In genomic region chr22:43883012-43883661, GRCh38 we compare ENCODE assay signal across 8 cellular contexts. TPM values are rescaled to one million over a fixed set of nuclear protein-coding genes. Genes with fewer than 3 reads are reported as not detected.
A peak's percentile ranks its signal among the peaks of the same experiment; 100 is the strongest.
DNase-seq lines count a peak whose midpoint lies in the region; ATAC-seq and TF ChIP-seq lines count a peak whose summit lies in the region.

No MANE protein-coding gene starts in this region.

- H3K36me3 ChIP-seq in cardiac muscle cell (no peaks in the 10 kb centered on the region), kidney epithelial cell (ENCODE audit: control insufficient read depth, insufficient read depth, low read length) (no peaks in the 10 kb centered on the region)

- no peaks in the 10 kb centered on the region for H3K9me3 ChIP-seq in cardiac muscle cell (ENCODE audit: low read depth)

- intact Hi-C loops in left ventricle myocardium superior (cut with micrococcal nuclease): no loop called here

- H3K4me3 ChIP-seq in cardiac muscle cell: no peak overlapping the region
- no peak overlapping the region for H3K4me3 ChIP-seq in astrocyte of the spinal cord (ENCODE audit: low read depth, low read length)
- no peak overlapping the region for H3K4me3 ChIP-seq in kidney epithelial cell (ENCODE audit: low read depth, low read length)

- peak; percentile 66 to 90 for DNase-seq in cardiac muscle cell (ENCODE audit: low read depth in 1 of 2, low spot score in 1 of 2)
- DNase-seq in left ventricle myocardium superior: no peak
- peak; percentile 63 for DNase-seq in NCI-H1105 treated with DMSO at 0.1 percent for 48 hours (lab: John Stamatoyannopoulos, UW)
- DNase-seq in SW480 (ENCODE audit: low spot score): peak; percentile 73
- DNase-seq in astrocyte of the spinal cord (ENCODE audit: low read depth, low spot score): peak; percentile 68
- DNase-seq in kidney epithelial cell (ENCODE audit: low read depth): peak; percentile 26
- peak; percentile 75 for DNase-seq in stimulated activated CD8-positive, alpha-beta memory T cell treated with anti-CD3 and anti-CD28 coated beads, Interleukin-4, amount 100 ng/mL, for 48 hours

- H3K27me3 ChIP-seq in cardiac muscle cell: no peaks in the 10 kb centered on the region
- H3K27me3 ChIP-seq in kidney epithelial cell (ENCODE audit: control insufficient read depth, insufficient read depth, low read length): peaks cover 14% of the 10 kb centered on the region

- in situ Hi-C loops in astrocyte of the spinal cord (cut with HindIII; ENCODE audit: low sequenced_read_pairs): no loop called here

- H3K27ac ChIP-seq in cardiac muscle cell: no peak overlapping the region

- no peaks in the 10 kb centered on the region for H3K4me1 ChIP-seq in cardiac muscle cell (ENCODE audit: low read depth)

- no peak for ATAC-seq in left ventricle myocardium superior
- ATAC-seq in GM19351 (IDR thresholded peaks at IDR 0.05; ENCODE audit: unreplicated experiment): no peak

- peak; percentile 55 for TF ChIP-seq CTCF in cardiac muscle cell (IDR thresholded peaks at IDR 0.05; ENCODE audit: low read depth, low read length)
- peak; percentile 77 for TF ChIP-seq CTCF in astrocyte of the spinal cord (IDR thresholded peaks at IDR 0.05; ENCODE audit: low read depth, low read length)
- TF ChIP-seq CTCF in kidney epithelial cell (IDR thresholded peaks at IDR 0.05; ENCODE audit: insufficient read depth, low read length, poor library complexity, severe bottlenecking): peak; percentile 68

RNA-seq across cellular contexts. Expression of gene PNPLA5, which starts 8.7 kb away (rescaled TPM):
- total RNA-seq in cardiac muscle cell: not detected in 2 replicates
- polyA plus RNA-seq in cardiac muscle cell: not detected in 2 replicates
- not detected for total RNA-seq in left ventricle myocardium superior
- not detected in 2 replicates for total RNA-seq in kidney epithelial cell

RNA-seq across cellular contexts. Expression of gene SULT4A1, which starts 20.8 kb away (rescaled TPM):
- 2.2 and 3.2 TPM in 2 replicates for total RNA-seq in cardiac muscle cell
- 1.3 and 3.7 TPM in 2 replicates for polyA plus RNA-seq in cardiac muscle cell
- total RNA-seq in left ventricle myocardium superior: 0.45 TPM
- total RNA-seq in kidney epithelial cell: 1.4 and 1.8 TPM in 2 replicates

RNA-seq across cellular contexts. Expression of gene PNPLA3, which starts 40.5 kb away (rescaled TPM):
- total RNA-seq in cardiac muscle cell (2.1 and 2.3 TPM in 2 replicates), left ventricle myocardium superior (0.25 TPM), kidney epithelial cell (5.2 and 6.9 TPM in 2 replicates)
- polyA plus RNA-seq in cardiac muscle cell: 2.3 and 2.4 TPM in 2 replicates
